ENCODE assay signal across 1 cellular context in the genomic region with DNA sequence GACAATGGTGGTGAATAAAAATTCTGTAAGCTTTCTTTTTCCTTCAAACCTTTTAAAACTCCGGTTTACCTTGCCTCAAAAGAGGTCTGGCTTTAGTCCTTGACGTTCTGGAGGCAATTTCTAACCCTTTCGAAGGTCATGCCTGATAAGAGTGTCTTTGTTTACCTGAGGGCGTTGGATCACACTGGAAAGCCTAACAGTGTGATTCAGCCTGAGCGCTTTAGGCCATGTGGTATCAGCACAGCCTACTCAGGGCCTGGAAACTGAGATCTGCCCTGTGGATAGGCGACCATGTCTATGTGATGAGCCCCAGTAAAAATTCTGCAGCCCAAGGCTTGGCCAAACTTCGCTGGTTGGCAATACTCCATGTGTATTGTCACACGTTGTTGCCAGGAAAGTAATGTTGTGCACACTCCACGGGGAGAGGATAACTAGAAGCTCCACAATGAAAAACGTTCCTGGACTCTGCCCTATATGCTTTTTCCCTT.
A peak's percentile ranks its signal among the peaks of the same experiment; 100 is the strongest.
TF ChIP-seq lines count a peak whose summit lies in the region.

No MANE protein-coding gene starts in this region.

TF ChIP-seq in K562, 482 proteins besides CTCF, POLR2A, EP300 and RAD21 (continued from another document and continues in another):
- TF ChIP-seq YY1 (IDR thresholded peaks at IDR 0.05; ENCODE audit: borderline replicate concordance in 1 of 3, control insufficient read depth in 1 of 3, extremely low read depth in 1 of 3, insufficient read depth in 3 of 3, insufficient read length in 1 of 3, insufficient replicate concordance in 2 of 3, low read depth in 1 of 3, low read length in 2 of 3): peak in 1 of 3 experiments; percentile 27
- peak in 1 of 2 experiments; percentile 69; a peak in 2 of 4 replicates for TF ChIP-seq RCOR1 (IDR thresholded peaks at IDR 0.05; ENCODE audit: borderline replicate concordance in 1 of 2, low read depth in 2 of 2, low read length in 2 of 2)
- TF ChIP-seq FOSL1 (tag; conservative IDR thresholded peaks at IDR 0.05): peak; percentile 57
- no peak for TF ChIP-seq E2F8 (IDR thresholded peaks at IDR 0.05; ENCODE audit: low read depth, partially characterized antibody)
- TF ChIP-seq, protein P1, sequence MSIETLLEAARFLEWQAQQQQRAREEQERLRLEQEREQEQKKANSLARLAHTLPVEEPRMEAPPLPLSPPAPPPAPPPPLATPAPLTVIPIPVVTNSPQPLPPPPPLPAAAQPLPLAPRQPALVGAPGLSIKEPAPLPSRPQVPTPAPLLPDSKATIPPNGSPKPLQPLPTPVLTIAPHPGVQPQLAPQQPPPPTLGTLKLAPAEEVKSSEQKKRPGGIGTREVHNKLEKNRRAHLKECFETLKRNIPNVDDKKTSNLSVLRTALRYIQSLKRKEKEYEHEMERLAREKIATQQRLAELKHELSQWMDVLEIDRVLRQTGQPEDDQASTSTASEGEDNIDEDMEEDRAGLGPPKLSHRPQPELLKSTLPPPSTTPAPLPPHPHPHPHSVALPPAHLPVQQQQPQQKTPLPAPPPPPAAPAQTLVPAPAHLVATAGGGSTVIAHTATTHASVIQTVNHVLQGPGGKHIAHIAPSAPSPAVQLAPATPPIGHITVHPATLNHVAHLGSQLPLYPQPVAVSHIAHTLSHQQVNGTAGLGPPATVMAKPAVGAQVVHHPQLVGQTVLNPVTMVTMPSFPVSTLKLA (conservative IDR thresholded peaks at IDR 0.05): peak; percentile 46 to 69; a peak in 2 of 4 replicates
- peak; percentile 84 to 86; a peak in 3 of 4 replicates for TF ChIP-seq FOXK2 (conservative IDR thresholded peaks at IDR 0.05 in 1 of 2, IDR thresholded peaks at IDR 0.05 in 1 of 2; ENCODE audit: low read depth in 2 of 2)
- peak; percentile 74 for TF ChIP-seq DPF2 (IDR thresholded peaks at IDR 0.05)
- peak; percentile 18 to 45 for TF ChIP-seq E2F6 (IDR thresholded peaks at IDR 0.05; ENCODE audit: borderline replicate concordance in 1 of 2, extremely low read depth in 1 of 2, insufficient read depth in 1 of 2, insufficient read length in 1 of 2, low read depth in 1 of 2, low read length in 1 of 2, poor library complexity in 1 of 2, severe bottlenecking in 1 of 2)
- peak; percentile 42 for TF ChIP-seq NR2C1 (IDR thresholded peaks at IDR 0.05)
- peak; percentile 72 for TF ChIP-seq NR2C1 (tag; IDR thresholded peaks at IDR 0.05)
- no peak for TF ChIP-seq RBBP5 (IDR thresholded peaks at IDR 0.05; ENCODE audit: borderline replicate concordance, insufficient read depth, low read length, poor library complexity, severe bottlenecking)
- no peak for TF ChIP-seq C11orf30 (IDR thresholded peaks at IDR 0.05; ENCODE audit: low read depth)
- TF ChIP-seq KDM2B (CRISPR knock-in tag; IDR thresholded peaks at IDR 0.05): no peak
- TF ChIP-seq TAL1 (IDR thresholded peaks at IDR 0.05): no peak
- peak; percentile 82 for TF ChIP-seq MYC (IDR thresholded peaks at IDR 0.05; ENCODE audit: low read depth, low read length)
- TF ChIP-seq MYC (CRISPR knock-in tag; IDR thresholded peaks at IDR 0.05; ENCODE audit: borderline replicate concordance, low read depth): no peak
- TF ChIP-seq TEAD4 (IDR thresholded peaks at IDR 0.05; ENCODE audit: low read length): peak; percentile 38; the same call in 1 of the 2 replicates
- no peak for TF ChIP-seq TEAD4 (CRISPR knock-in tag; IDR thresholded peaks at IDR 0.05; ENCODE audit: borderline replicate concordance)
- peak; percentile 47; the same call in 1 of the 2 replicates for TF ChIP-seq CXXC5 (CRISPR knock-in tag; IDR thresholded peaks at IDR 0.05)
- TF ChIP-seq ZEB2 (IDR thresholded peaks at IDR 0.05): peak; percentile 61; the same call in 1 of the 2 replicates
- TF ChIP-seq ZFP30 (CRISPR knock-in tag; IDR thresholded peaks at IDR 0.05; ENCODE audit: borderline replicate concordance): no peak
- TF ChIP-seq SREBF2 (CRISPR knock-in tag; IDR thresholded peaks at IDR 0.05): no peak
- peak; percentile 79 for TF ChIP-seq ESRRA (IDR thresholded peaks at IDR 0.05; ENCODE audit: borderline replicate concordance, low read depth)
- 0 out of 2 replicates have a peak, but pooled peaks have one; percentile 36 for TF ChIP-seq MTA1 (IDR thresholded peaks at IDR 0.05; ENCODE audit: borderline replicate concordance)
- peak; percentile 74 for TF ChIP-seq JUND (IDR thresholded peaks at IDR 0.05; ENCODE audit: borderline replicate concordance, low read depth, low read length)
- TF ChIP-seq JUND (tag; IDR thresholded peaks at IDR 0.05; ENCODE audit: borderline replicate concordance, low read depth, low read length): peak; percentile 67; the same call in 1 of the 3 replicates
- TF ChIP-seq PML (IDR thresholded peaks at IDR 0.05; ENCODE audit: low read length): no peak
- TF ChIP-seq MGA (IDR thresholded peaks at IDR 0.05): peak; percentile 59; the same call in 1 of the 2 replicates
- no peak for TF ChIP-seq ZBTB9 (CRISPR knock-in tag; IDR thresholded peaks at IDR 0.05)
- TF ChIP-seq NR2C2 (CRISPR knock-in tag; IDR thresholded peaks at IDR 0.05): no peak
- peak; percentile 35; the same call in 1 of the 2 replicates for TF ChIP-seq NR2C2 (tag; IDR thresholded peaks at IDR 0.05)
- peak; percentile 29; the same call in 1 of the 2 replicates for TF ChIP-seq JUN (IDR thresholded peaks at IDR 0.05; ENCODE audit: borderline replicate concordance, low read depth, low read length)
- TF ChIP-seq JUN (CRISPR knock-in tag; IDR thresholded peaks at IDR 0.05; ENCODE audit: borderline replicate concordance): no peak
- TF ChIP-seq KHSRP (IDR thresholded peaks at IDR 0.05): no peak
- TF ChIP-seq CTBP1 (IDR thresholded peaks at IDR 0.05; ENCODE audit: borderline replicate concordance): peak; percentile 40; the same call in 1 of the 2 replicates
- peak; percentile 31; the same call in 1 of the 2 replicates for TF ChIP-seq TCF3 (CRISPR knock-in tag; IDR thresholded peaks at IDR 0.05)
